In genomic region chr7:72829291-72829963, GRCh38 we compare ENCODE assay signal across 8 cellular contexts. TPM values are rescaled to one million over a fixed set of nuclear protein-coding genes. Genes with fewer than 3 reads are reported as not detected.
DNase-seq lines count a peak whose midpoint lies in the region; ATAC-seq and TF ChIP-seq lines count a peak whose summit lies in the region.
"Not testable (repeated sequence)": the region's sequence is repeated elsewhere in the genome, so short reads cannot be mapped to it uniquely, and the experiment has no call there.

No MANE protein-coding gene starts in this region.

- H3K4me1 ChIP-seq in suprapubic skin, result peaks cover 25% of the 10 kb centered on the region

- H3K27me3 ChIP-seq in suprapubic skin, result not testable (repeated sequence)

- TF ChIP-seq POLR2A in suprapubic skin (IDR thresholded peaks at IDR 0.05), result peak; percentile 84 to 97

- H3K36me3 Mint-ChIP-seq in activated naive CD4-positive, alpha-beta T cell treated with anti-CD3 and anti-CD28 coated beads, Interleukin-2, amount 50 U/mL, for 24 hours, result not testable (repeated sequence)

- H3K4me3 ChIP-seq in GM08714 (ENCODE audit: low read length) (peak overlapping the region; percentile 84), SK-N-MC (peak overlapping the region; percentile 91), suprapubic skin (peak overlapping the region; percentile 79)

- not testable (repeated sequence) for TF ChIP-seq EP300 in suprapubic skin (IDR thresholded peaks at IDR 0.05)

- H3K4me1 Mint-ChIP-seq in activated naive CD4-positive, alpha-beta T cell treated with anti-CD3 and anti-CD28 coated beads, Interleukin-2, amount 50 U/mL, for 24 hours, result peaks cover 30% of the 10 kb centered on the region

- H3K27me3 Mint-ChIP-seq in activated naive CD4-positive, alpha-beta T cell treated with anti-CD3 and anti-CD28 coated beads, Interleukin-2, amount 50 U/mL, for 24 hours, result not testable (repeated sequence)

- peak; percentile 91 for DNase-seq in NCI-H1048 (lab: John Stamatoyannopoulos, UW)
- peak; percentile 98 for DNase-seq in SK-N-MC (ENCODE audit: low read depth, low spot score)
- peak; percentile 94 for DNase-seq in glomerular endothelial cell (ENCODE audit: extremely low read depth, low read depth, low spot score)
- peak; percentile 50 to 97 (median 91) for DNase-seq in nucleus accumbens (lab: John Stamatoyannopoulos, UW)
- DNase-seq in suprapubic skin (ENCODE audit: low spot score in 2 of 2), result peak; percentile 96 to 98

- not testable (repeated sequence) for H3K9me3 Mint-ChIP-seq in activated naive CD4-positive, alpha-beta T cell treated with anti-CD3 and anti-CD28 coated beads, Interleukin-2, amount 50 U/mL, for 24 hours

- not testable (repeated sequence) for H3K9me3 ChIP-seq in SK-N-MC (ENCODE audit: low read depth, low read length); suprapubic skin

- peak overlapping the region; percentile 94 for H3K4me3 Mint-ChIP-seq in activated naive CD4-positive, alpha-beta T cell treated with anti-CD3 and anti-CD28 coated beads, Interleukin-2, amount 50 U/mL, for 24 hours

- ATAC-seq in HG02588 (IDR thresholded peaks at IDR 0.05; ENCODE audit: unreplicated experiment), result peak; percentile 54

- H3K9ac ChIP-seq in SK-N-MC (ENCODE audit: insufficient read length), result peak overlapping the region; percentile 79

- H3K27ac ChIP-seq in SK-N-MC, result not testable (repeated sequence)
- peak overlapping the region; percentile 98 for H3K27ac ChIP-seq in suprapubic skin

- peak overlapping the region; percentile 97 for H3K27ac Mint-ChIP-seq in activated naive CD4-positive, alpha-beta T cell treated with anti-CD3 and anti-CD28 coated beads, Interleukin-2, amount 50 U/mL, for 24 hours

- under 1% methylated on average over 29 of the region's 58 CpGs for WGBS in suprapubic skin

- TF ChIP-seq CTCF in suprapubic skin (IDR thresholded peaks at IDR 0.05), result not testable (repeated sequence)

- peaks cover 24% of the 10 kb centered on the region for H3K36me3 ChIP-seq in SK-N-MC (ENCODE audit: insufficient read depth, low read length)
- H3K36me3 ChIP-seq in suprapubic skin, result peaks cover 30% of the 10 kb centered on the region

RNA-seq across cellular contexts. Expression of gene TYW1B, which starts 1.4 kb away (rescaled TPM):
- total RNA-seq in glomerular endothelial cell (0.19 and 1.3 TPM in 2 replicates), suprapubic skin (1 to 10 TPM; 1.4 to 5.5 (median 3.0) TPM)
